In the genomic region with DNA sequence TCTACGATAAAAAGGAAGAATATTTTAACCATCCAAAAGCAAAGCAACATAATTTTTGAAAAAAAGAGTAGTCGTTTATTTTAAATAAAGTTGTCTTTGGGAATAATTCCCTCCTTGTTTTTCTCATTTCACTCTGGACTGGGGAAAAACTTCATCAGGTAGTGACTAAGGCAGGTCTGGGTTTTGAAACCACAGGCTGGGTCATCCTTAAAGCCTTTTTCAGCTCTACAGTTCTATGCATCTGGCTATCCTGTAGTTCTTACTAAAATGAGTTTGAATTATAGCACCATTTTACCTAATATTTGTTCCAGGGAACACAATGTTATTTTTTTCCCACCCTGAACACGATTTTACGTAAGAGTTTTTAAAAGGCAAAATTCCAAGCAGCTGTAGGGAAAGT, we compare ENCODE assay signal across 22 cellular contexts.
DNase-seq lines count a peak whose midpoint lies in the region; FAIRE-seq and TF ChIP-seq lines count a peak whose summit lies in the region.
"Had no signal": no experiment of that assay in that cellular context is flagged by ENCODE, and none has a peak within 500 bp of the region (broad histone marks: within the 10 kb centered on the region; RNA-seq: fewer than 3 reads in every experiment).

No MANE protein-coding gene starts in this region.

- H4K20me1 ChIP-seq in GM23248 (ENCODE audit: insufficient read depth) (no peaks in the 10 kb centered on the region), mammary epithelial cell (ENCODE audit: insufficient read depth, low read length) (no peaks in the 10 kb centered on the region), osteoblast (ENCODE audit: insufficient read depth, low read length) (no peaks in the 10 kb centered on the region)

- DNase-seq in GM23248 (peak; percentile 19), RCC 7860 (ENCODE audit: low spot score) (no peak), mammary epithelial cell (peak; percentile 51), kidney tubule cell (ENCODE audit: low spot score) (peak; percentile 35), NCI-H2196 treated with DMSO at 0.1 percent for 48 hours (lab: John Stamatoyannopoulos, UW; ENCODE audit: unreplicated experiment) (no peak), NCI-H1930 (lab: John Stamatoyannopoulos, UW) (no peak), osteoblast (ENCODE audit: insufficient read length, low spot score, missing footprints) (no peak)
- DNase-seq: AML-193; C1 segment of cervical spinal cord; Calu3; CD8-positive, alpha-beta T cell; DMS153; MG63; NCI-H1417; NCI-H1694 treated with DMSO at 0.1 percent for 48 hours; NCI-H2107; NCI-H774; NK-92 treated with Interleukin-12 subunit alpha and Interleukin-12 subunit beta, amount 100 ng/mL, for 24 hours; SJCRH30 had no signal

- H3K4me2 ChIP-seq in GM23248 (ENCODE audit: unreplicated experiment) (no peak overlapping the region), mammary epithelial cell (ENCODE audit: insufficient read depth, low read depth, low read length) (no peak overlapping the region), osteoblast (ENCODE audit: insufficient read depth, low read length) (no peak overlapping the region)
- H3K4me2 ChIP-seq: GM23338 had no signal

- dilution Hi-C loops in mammary epithelial cell (cut with HindIII; ENCODE audit: low sequenced_read_pairs): no loop called here

- H3K4me1 ChIP-seq in GM23248 (ENCODE audit: insufficient read depth) (peaks cover 8% of the 10 kb centered on the region), mammary epithelial cell (ENCODE audit: insufficient read depth, low read length) (peaks cover 16% of the 10 kb centered on the region), osteoblast (ENCODE audit: insufficient read depth, low read length) (peaks cover 9% of the 10 kb centered on the region)
- H3K4me1 ChIP-seq: HAP-1, SJCRH30 had no signal

- intact Hi-C loops in mammary epithelial cell (cut with micrococcal nuclease): no loop called here

- no peak overlapping the region for H3K4me3 ChIP-seq in GM23248
- no peak overlapping the region for H3K4me3 ChIP-seq in mammary epithelial cell (replicated peaks in 1 of 3; ENCODE audit: insufficient read depth in 1 of 3, low read depth in 2 of 3, low read length in 3 of 3)
- H3K4me3 ChIP-seq in osteoblast (ENCODE audit: insufficient read depth, low read length): no peak overlapping the region
- H3K4me3 ChIP-seq: GM23338, HAP-1, MG63, SJCRH30 had no signal

- H3K9me3 ChIP-seq in GM23248 (ENCODE audit: low read depth) (no peaks in the 10 kb centered on the region), mammary epithelial cell (replicated peaks; ENCODE audit: insufficient read depth, low read length) (no peaks in the 10 kb centered on the region), osteoblast (ENCODE audit: low read depth, low read length) (no peaks in the 10 kb centered on the region)
- H3K9me3 ChIP-seq: HAP-1, MG63, SJCRH30 had no signal

- H3K79me2 ChIP-seq in GM23248 (ENCODE audit: insufficient read depth) (no peaks in the 10 kb centered on the region), mammary epithelial cell (ENCODE audit: insufficient read depth, low read length) (peaks cover 77% of the 10 kb centered on the region), osteoblast (ENCODE audit: insufficient read depth, low read length) (no peaks in the 10 kb centered on the region)

- no peak overlapping the region for H3K9ac ChIP-seq in GM23248
- H3K9ac ChIP-seq in mammary epithelial cell (ENCODE audit: insufficient read depth, low read length): no peak overlapping the region

- no TSS peak for BruUV-seq in mammary epithelial cell (replicated peaks; lab: Mats Ljungman, UMichigan)

- no peaks in the 10 kb centered on the region for H3K27me3 ChIP-seq in GM23248 (replicated peaks; ENCODE audit: insufficient read depth)
- no peaks in the 10 kb centered on the region for H3K27me3 ChIP-seq in mammary epithelial cell (ENCODE audit: insufficient read depth, low read length)
- no peaks in the 10 kb centered on the region for H3K27me3 ChIP-seq in osteoblast (ENCODE audit: insufficient read depth, low read length)
- H3K27me3 ChIP-seq: MG63, SJCRH30 had no signal

- in situ Hi-C loops in GM23248 (cut with MboI) (no loop called here), mammary epithelial cell (cut with MboI; ENCODE audit: low sequenced_read_pairs in 2 of 2) (loop anchor here in 1 of 2 donors (25.0 kb wide), 1 partner anchor 264 kb away; no protein-coding TSS in a partner anchor)

- H3K36me3 ChIP-seq in GM23248 (ENCODE audit: low read depth): no peaks in the 10 kb centered on the region
- H3K36me3 ChIP-seq in mammary epithelial cell (ENCODE audit: insufficient read depth, low read length): no peaks in the 10 kb centered on the region
- H3K36me3 ChIP-seq in osteoblast (ENCODE audit: insufficient read depth, low read length): no peaks in the 10 kb centered on the region
- H3K36me3 ChIP-seq: HAP-1, MG63, SJCRH30 had no signal

- no peaks in the 10 kb centered on the region for H3K9me2 ChIP-seq in GM23248 (ENCODE audit: insufficient read depth)

- no peak for TF ChIP-seq CTCF in mammary epithelial cell (conservative IDR thresholded peaks at IDR 0.05 in 1 of 2, IDR thresholded peaks at IDR 0.05 in 1 of 2; ENCODE audit: extremely low read depth in 1 of 2, insufficient read depth in 1 of 2, low read depth in 1 of 2, low read length in 2 of 2)
- no peak for TF ChIP-seq CTCF in osteoblast (IDR thresholded peaks at IDR 0.05; ENCODE audit: extremely low read depth, low read depth, low read length)

- CTCF ChIA-PET in mammary epithelial cell (lab: Charles Lee; ENCODE audit: low non-redundant PET): no interaction called here

- H3F3A ChIP-seq in GM23248 (ENCODE audit: insufficient read depth): no peaks in the 10 kb centered on the region; the same call in 1 of the 2 replicates

- WGBS in GM23248 (ENCODE audit: low coverage in 1 of 2, low lambda C conversion rate in 2 of 2, missing lambda C conversion rate in 2 of 2), 2 experiments: 75 to 80% methylated on average over 4 of the region's 4 CpGs
- 92% methylated on average over 4 of the region's 4 CpGs for WGBS in mammary epithelial cell (ENCODE audit: low coverage, missing lambda C conversion rate)

- H2AFZ ChIP-seq in GM23248 (no peak overlapping the region), mammary epithelial cell (ENCODE audit: low read depth, low read length) (no peak overlapping the region), osteoblast (ENCODE audit: low read length) (no peak overlapping the region)
- H2AFZ ChIP-seq: GM23338 had no signal

- FAIRE-seq in RCC 7860 (lab: Jason Lieb, UNC): peak; percentile 69
- FAIRE-seq: GM12891 had no signal

- H3K27ac ChIP-seq in GM23248: no peak overlapping the region
- no peak overlapping the region for H3K27ac ChIP-seq in mammary epithelial cell (ENCODE audit: insufficient read depth, low read depth, low read length)
- no peak overlapping the region for H3K27ac ChIP-seq in osteoblast (ENCODE audit: low read depth, low read length)
- H3K27ac ChIP-seq: SJCRH30 had no signal

Comparison
In these comparisons a context has a peak if more than half of its experiments do, and no peak if none do; other contexts are left out.
1. DNase-seq: peak in GM23248 (single experiment), mammary epithelial cell (single experiment) and kidney tubule cell (single experiment); none in RCC 7860 (single experiment), NCI-H2196 treated with DMSO at 0.1 percent for 48 hours (single experiment), NCI-H1930 (0 of 2) and osteoblast (single experiment).